In genomic region chr12:102008615-102009126, GRCh38 we compare ENCODE assay signal across 9 cellular contexts.
"Had no signal": no experiment of that assay in that cellular context is flagged by ENCODE, and none has a peak within 500 bp of the region (broad histone marks: within the 10 kb centered on the region; RNA-seq: fewer than 3 reads in every experiment).

No MANE protein-coding gene starts in this region.

- H3K4me3 Mint-ChIP-seq: HFFc6 had no signal

- FAIRE-seq: HTR-8/SVneo had no signal

- H3K27ac Mint-ChIP-seq: HFFc6 had no signal

- H3K9ac ChIP-seq: GM23248 had no signal

- H3K36me3 ChIP-seq: HAP-1 had no signal

- H3K4me3 ChIP-seq: GM23248, HAP-1 had no signal

- H3K27ac ChIP-seq: GM23248 had no signal

- H3K9me3 ChIP-seq: HAP-1 had no signal

- DNase-seq: GM23248, GOT3, H7, HFFc6, IMR-90, KBM-7 had no signal

- H3K9me3 Mint-ChIP-seq: HFFc6 had no signal

- ATAC-seq: HCT116 had no signal

- H3K4me1 ChIP-seq: HAP-1 had no signal
